In the genomic region with DNA sequence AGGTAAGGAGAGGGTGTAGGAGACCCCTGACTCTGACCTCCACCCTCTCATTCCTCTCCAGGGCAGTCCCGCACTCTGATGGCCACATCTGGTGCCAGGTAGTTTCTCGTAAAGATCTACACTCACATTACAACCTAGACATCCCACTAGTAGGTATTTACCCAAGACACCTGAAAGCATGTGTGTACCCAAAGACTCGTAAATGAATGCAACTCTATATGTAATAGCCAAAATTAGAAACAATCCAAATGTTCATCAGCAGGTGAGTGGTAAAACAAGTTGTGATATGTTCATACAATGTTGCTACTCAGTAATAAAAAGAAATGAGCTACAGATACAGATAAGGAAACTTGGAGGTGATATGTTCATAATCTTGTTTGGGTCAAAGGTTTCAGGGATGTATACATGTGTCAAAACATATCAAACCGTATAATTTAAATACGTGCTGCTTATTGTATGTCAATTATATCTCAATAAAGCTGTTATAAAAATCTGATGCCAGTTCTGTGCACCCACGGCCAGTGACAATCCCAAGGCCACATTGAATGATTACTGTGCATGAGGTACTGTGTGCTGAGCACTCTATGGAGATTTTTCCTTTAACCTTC, we compare ENCODE assay signal across 21 cellular contexts. TPM values are rescaled to one million over a fixed set of nuclear protein-coding genes. Genes with fewer than 3 reads are reported as not detected.
A peak's percentile ranks its signal among the peaks of the same experiment; 100 is the strongest.
DNase-seq lines count a peak whose midpoint lies in the region; ATAC-seq, FAIRE-seq and TF ChIP-seq lines count a peak whose summit lies in the region.
"Had no signal": no experiment of that assay in that cellular context is flagged by ENCODE, and none has a peak within 500 bp of the region (broad histone marks: within the 10 kb centered on the region; RNA-seq: fewer than 3 reads in every experiment).

No MANE protein-coding gene starts in this region.

- H3K27me3 ChIP-seq in small intestine (ENCODE audit: control insufficient read depth in 2 of 2, insufficient read depth in 2 of 2, low read length in 2 of 2), result no peaks in the 10 kb centered on the region
- no peaks in the 10 kb centered on the region for H3K27me3 ChIP-seq in right atrium auricular region
- H3K27me3 ChIP-seq: BE2C had no signal

- FAIRE-seq in small intestine (lab: Jason Lieb, UNC), result no peak
- FAIRE-seq: A204.1, D721Med, G401.6, GM12891, GM19239, H54, HepG2 had no signal

- no peaks in the 10 kb centered on the region for H3K9me3 ChIP-seq in mucosa of descending colon
- no peaks in the 10 kb centered on the region for H3K9me3 ChIP-seq in small intestine (ENCODE audit: control insufficient read depth, low read depth)
- no peaks in the 10 kb centered on the region for H3K9me3 ChIP-seq in right atrium auricular region
- H3K9me3 ChIP-seq: BE2C, Caco-2 had no signal

- H3K36me3 Mint-ChIP-seq in WTC11, result peaks cover 6% of the 10 kb centered on the region

- H3K36me3 ChIP-seq in mucosa of descending colon (ENCODE audit: low read depth) (no peaks in the 10 kb centered on the region), small intestine (ENCODE audit: control insufficient read depth in 2 of 2, insufficient read depth in 2 of 2, low read length in 2 of 2) (no peaks in the 10 kb centered on the region), right atrium auricular region (no peaks in the 10 kb centered on the region)
- H3K36me3 ChIP-seq: BE2C had no signal

- peaks cover 34% of the 10 kb centered on the region for H3K4me1 Mint-ChIP-seq in WTC11

- intact Hi-C loops in mucosa of descending colon (cut with DNase I, micrococcal nuclease), result no loop called here

- peaks cover 4% of the 10 kb centered on the region for H3K9me3 Mint-ChIP-seq in WTC11
- H3K9me3 Mint-ChIP-seq: CD4-positive, alpha-beta T cell; IgD-negative memory B cell had no signal

- ATAC-seq in WTC11 (no peak), mucosa of descending colon (peak; percentile 80), GM21390 (IDR thresholded peaks at IDR 0.05; ENCODE audit: unreplicated experiment) (no peak)
- ATAC-seq: HepG2 had no signal

- no peak overlapping the region for H3K27ac ChIP-seq in small intestine (ENCODE audit: low read depth in 1 of 2, low read length in 1 of 2)
- H3K27ac ChIP-seq in right atrium auricular region, result no peak overlapping the region
- H3K27ac ChIP-seq: GM23248 had no signal

- no peak for TF ChIP-seq CTCF in WTC11 (IDR thresholded peaks at IDR 0.05)
- TF ChIP-seq CTCF in mucosa of descending colon (IDR thresholded peaks at IDR 0.05), result no peak
- no peak for TF ChIP-seq CTCF in right atrium auricular region (IDR thresholded peaks at IDR 0.05)

- POLR2A ChIA-PET in WTC11 (lab: Charles Lee), result interaction anchor here (1.0 to 1.7 kb wide), 2 partner anchors 9 to 12 kb away, joined by 3 to 5 read pairs; no protein-coding TSS in a partner anchor

- no peak overlapping the region for H3K4me3 ChIP-seq in mucosa of descending colon
- H3K4me3 ChIP-seq in small intestine (ENCODE audit: low read depth in 1 of 2, low read length in 2 of 2), result no peak overlapping the region
- no peak overlapping the region for H3K4me3 ChIP-seq in right atrium auricular region
- H3K4me3 ChIP-seq: GM23248 had no signal

- H3K4me1 ChIP-seq in mucosa of descending colon (ENCODE audit: low read depth), result peaks cover 6% of the 10 kb centered on the region
- peaks cover 4 to 5% of the 10 kb centered on the region in 2 donors for H3K4me1 ChIP-seq in small intestine (ENCODE audit: control insufficient read depth in 2 of 2, insufficient read depth in 1 of 2, low read depth in 1 of 2, low read length in 1 of 2)
- H3K4me1 ChIP-seq in right atrium auricular region, result no peaks in the 10 kb centered on the region
- H3K4me1 ChIP-seq: BE2C had no signal

- no peak overlapping the region for H3K4me3 Mint-ChIP-seq in WTC11
- H3K4me3 Mint-ChIP-seq: CD4-positive, alpha-beta T cell; IgD-negative memory B cell had no signal

- CTCF ChIA-PET in WTC11 (lab: Charles Lee), result interaction anchor here (1.0 kb wide), 1 partner anchor 77 kb away, joined by 4 read pairs; no protein-coding TSS in a partner anchor

- no peaks in the 10 kb centered on the region for H3K27me3 Mint-ChIP-seq in WTC11 (ENCODE audit: low read depth)
- H3K27me3 Mint-ChIP-seq: CD4-positive, alpha-beta T cell had no signal

- H3K27ac Mint-ChIP-seq in WTC11, result peak overlapping the region; percentile 39
- H3K27ac Mint-ChIP-seq: CD4-positive, alpha-beta T cell had no signal

- 18 to 61% (median 38%) methylated on average over 6 of the region's 6 CpGs for WGBS in small intestine, 3 donors

- no peak for DNase-seq in WTC11 (ENCODE audit: low spot score)
- no peak for DNase-seq in mucosa of descending colon
- DNase-seq in small intestine, result peak; percentile 81
- no peak for DNase-seq in NCI-H2227 (lab: John Stamatoyannopoulos, UW; ENCODE audit: unreplicated experiment)
- DNase-seq in right atrium auricular region (ENCODE audit: low spot score), result no peak
- DNase-seq: ACHN; BE2C; C1 segment of cervical spinal cord; Caco-2; CD4-positive, alpha-beta T cell; GM23248; HCEC 1CT had no signal

TF ChIP-seq in WTC11, 78 proteins besides CTCF, POLR2A, EP300 and RAD21 (continues in another document):
- TF ChIP-seq, protein P1, sequence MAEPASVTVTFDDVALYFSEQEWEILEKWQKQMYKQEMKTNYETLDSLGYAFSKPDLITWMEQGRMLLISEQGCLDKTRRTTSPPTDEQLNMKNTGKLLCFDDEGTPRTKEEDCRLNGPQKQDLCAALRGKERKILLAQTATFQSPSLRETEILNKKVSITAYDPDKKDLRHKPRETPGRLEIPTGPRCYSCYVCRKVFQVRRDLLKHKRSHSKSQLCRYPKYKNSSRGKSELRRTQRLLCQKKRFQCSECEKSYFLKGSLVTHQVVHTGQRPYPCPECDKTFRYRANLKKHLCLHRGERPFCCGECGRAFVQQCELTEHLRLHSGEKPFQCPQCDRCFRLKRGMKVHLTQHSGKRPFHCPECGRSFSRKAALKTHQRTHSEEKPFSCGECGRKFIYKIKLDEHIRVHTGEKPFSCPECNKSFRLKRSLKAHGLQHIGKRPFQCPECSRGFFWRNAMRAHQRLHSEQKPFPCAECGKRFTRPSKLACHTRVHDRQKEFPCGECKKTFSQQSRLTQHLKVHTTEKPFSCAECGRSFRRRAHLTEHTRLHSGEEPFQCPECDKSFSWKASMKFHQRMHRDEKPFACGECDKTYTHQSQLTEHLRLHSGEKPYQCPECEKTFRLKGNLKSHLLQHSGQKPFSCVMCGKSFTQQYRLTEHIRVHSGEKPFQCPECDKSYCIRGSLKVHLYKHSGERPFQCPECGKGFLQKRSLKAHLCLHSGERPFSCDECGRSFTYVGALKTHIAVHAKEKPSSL (CRISPR knock-in tag; conservative IDR thresholded peaks at IDR 0.05), result no peak
- no peak for TF ChIP-seq FOXK1 (CRISPR knock-in tag; IDR thresholded peaks at IDR 0.05)
- no peak for TF ChIP-seq TCF7 (CRISPR knock-in tag; IDR thresholded peaks at IDR 0.05; ENCODE audit: low read depth)
- no peak for TF ChIP-seq TEAD4 (CRISPR knock-in tag; IDR thresholded peaks at IDR 0.05)
- TF ChIP-seq, protein P2, sequence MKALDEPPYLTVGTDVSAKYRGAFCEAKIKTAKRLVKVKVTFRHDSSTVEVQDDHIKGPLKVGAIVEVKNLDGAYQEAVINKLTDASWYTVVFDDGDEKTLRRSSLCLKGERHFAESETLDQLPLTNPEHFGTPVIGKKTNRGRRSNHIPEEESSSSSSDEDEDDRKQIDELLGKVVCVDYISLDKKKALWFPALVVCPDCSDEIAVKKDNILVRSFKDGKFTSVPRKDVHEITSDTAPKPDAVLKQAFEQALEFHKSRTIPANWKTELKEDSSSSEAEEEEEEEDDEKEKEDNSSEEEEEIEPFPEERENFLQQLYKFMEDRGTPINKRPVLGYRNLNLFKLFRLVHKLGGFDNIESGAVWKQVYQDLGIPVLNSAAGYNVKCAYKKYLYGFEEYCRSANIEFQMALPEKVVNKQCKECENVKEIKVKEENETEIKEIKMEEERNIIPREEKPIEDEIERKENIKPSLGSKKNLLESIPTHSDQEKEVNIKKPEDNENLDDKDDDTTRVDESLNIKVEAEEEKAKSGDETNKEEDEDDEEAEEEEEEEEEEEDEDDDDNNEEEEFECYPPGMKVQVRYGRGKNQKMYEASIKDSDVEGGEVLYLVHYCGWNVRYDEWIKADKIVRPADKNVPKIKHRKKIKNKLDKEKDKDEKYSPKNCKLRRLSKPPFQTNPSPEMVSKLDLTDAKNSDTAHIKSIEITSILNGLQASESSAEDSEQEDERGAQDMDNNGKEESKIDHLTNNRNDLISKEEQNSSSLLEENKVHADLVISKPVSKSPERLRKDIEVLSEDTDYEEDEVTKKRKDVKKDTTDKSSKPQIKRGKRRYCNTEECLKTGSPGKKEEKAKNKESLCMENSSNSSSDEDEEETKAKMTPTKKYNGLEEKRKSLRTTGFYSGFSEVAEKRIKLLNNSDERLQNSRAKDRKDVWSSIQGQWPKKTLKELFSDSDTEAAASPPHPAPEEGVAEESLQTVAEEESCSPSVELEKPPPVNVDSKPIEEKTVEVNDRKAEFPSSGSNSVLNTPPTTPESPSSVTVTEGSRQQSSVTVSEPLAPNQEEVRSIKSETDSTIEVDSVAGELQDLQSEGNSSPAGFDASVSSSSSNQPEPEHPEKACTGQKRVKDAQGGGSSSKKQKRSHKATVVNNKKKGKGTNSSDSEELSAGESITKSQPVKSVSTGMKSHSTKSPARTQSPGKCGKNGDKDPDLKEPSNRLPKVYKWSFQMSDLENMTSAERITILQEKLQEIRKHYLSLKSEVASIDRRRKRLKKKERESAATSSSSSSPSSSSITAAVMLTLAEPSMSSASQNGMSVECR (CRISPR knock-in tag; IDR thresholded peaks at IDR 0.05; ENCODE audit: borderline replicate concordance), result no peak
- TF ChIP-seq, protein P3, sequence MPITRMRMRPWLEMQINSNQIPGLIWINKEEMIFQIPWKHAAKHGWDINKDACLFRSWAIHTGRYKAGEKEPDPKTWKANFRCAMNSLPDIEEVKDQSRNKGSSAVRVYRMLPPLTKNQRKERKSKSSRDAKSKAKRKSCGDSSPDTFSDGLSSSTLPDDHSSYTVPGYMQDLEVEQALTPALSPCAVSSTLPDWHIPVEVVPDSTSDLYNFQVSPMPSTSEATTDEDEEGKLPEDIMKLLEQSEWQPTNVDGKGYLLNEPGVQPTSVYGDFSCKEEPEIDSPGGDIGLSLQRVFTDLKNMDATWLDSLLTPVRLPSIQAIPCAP (CRISPR knock-in tag; IDR thresholded peaks at IDR 0.05), result no peak
- no peak for TF ChIP-seq MXD4 (CRISPR knock-in tag; IDR thresholded peaks at IDR 0.05; ENCODE audit: borderline replicate concordance)
- no peak for TF ChIP-seq GRHL2 (CRISPR knock-in tag; IDR thresholded peaks at IDR 0.05; ENCODE audit: insufficient replicate concordance, severe bottlenecking)
- TF ChIP-seq, protein P4, sequence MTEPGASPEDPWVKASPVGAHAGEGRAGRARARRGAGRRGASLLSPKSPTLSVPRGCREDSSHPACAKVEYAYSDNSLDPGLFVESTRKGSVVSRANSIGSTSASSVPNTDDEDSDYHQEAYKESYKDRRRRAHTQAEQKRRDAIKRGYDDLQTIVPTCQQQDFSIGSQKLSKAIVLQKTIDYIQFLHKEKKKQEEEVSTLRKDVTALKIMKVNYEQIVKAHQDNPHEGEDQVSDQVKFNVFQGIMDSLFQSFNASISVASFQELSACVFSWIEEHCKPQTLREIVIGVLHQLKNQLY (CRISPR knock-in tag; IDR thresholded peaks at IDR 0.05), result no peak

RNA-seq across cellular contexts. Expression of a gene that starts 37.8 kb away (rescaled TPM):
- total RNA-seq in WTC11 (2021), result 215 to 415 TPM (median 396 TPM) in 3 replicates
- total RNA-seq in mucosa of descending colon, result 10 to 100 TPM; 36.0 to 81.2 (median 74.3) TPM
- polyA plus RNA-seq in small intestine, result 10 to 100 TPM in 1 of 3 donors, 1 to 10 TPM in 2; 1.1 to 13.5 (median 3.2) TPM
- total RNA-seq in right atrium auricular region, result 10 to 100 TPM; 25.0 to 51.5 TPM
